In the genomic region with DNA sequence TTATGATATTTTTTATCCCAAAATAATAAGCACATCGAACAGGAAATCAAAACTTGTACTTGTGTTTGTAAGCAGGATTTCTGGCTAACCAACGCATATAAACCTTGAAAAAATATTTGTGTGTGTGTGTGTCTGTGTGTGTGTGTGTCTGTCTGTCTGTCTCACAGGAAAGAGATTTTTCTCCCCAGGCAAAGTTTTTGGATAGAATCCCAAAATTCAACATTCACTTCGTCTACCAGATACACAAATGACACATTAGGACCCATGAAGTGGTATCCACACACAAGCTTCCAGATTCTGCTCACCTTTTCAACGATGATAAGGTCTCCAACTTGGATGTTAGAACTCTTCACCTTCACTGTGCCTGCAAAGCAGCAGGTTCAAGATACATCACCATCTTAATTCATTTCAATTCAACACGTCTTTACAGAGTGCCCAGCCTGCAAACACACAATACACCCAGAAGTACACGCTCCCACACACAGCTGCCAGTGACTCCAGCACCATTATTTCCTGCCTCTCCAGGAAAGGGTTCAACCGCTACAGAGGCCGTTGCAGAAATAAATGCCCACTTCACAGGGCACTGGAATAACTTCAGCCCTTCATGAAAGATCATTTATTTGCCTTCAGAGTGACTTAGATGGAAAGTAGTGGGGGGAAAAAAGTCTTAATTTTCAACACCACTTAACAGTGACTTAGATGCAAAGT, we compare ENCODE assay signal across 10 cellular contexts.
DNase-seq lines count a peak whose midpoint lies in the region; ATAC-seq and TF ChIP-seq lines count a peak whose summit lies in the region.
"Had no signal": no experiment of that assay in that cellular context is flagged by ENCODE, and none has a peak within 500 bp of the region (broad histone marks: within the 10 kb centered on the region; RNA-seq: fewer than 3 reads in every experiment).

No MANE protein-coding gene starts in this region.

- TF ChIP-seq CTCF in MCF 10A (IDR thresholded peaks at IDR 0.05; ENCODE audit: unreplicated experiment), result no peak
- no peak for TF ChIP-seq CTCF in breast epithelium (IDR thresholded peaks at IDR 0.05)
- TF ChIP-seq CTCF in PC-9 (conservative IDR thresholded peaks at IDR 0.05), result no peak
- TF ChIP-seq CTCF in thyroid gland (IDR thresholded peaks at IDR 0.05), result no peak

- H3K4me3 ChIP-seq in breast epithelium (no peak overlapping the region), PC-9 (no peak overlapping the region), thyroid gland (replicated peaks in 1 of 3) (no peak overlapping the region)

- peaks cover 21% of the 10 kb centered on the region for H3K4me1 Mint-ChIP-seq in MCF 10A (ENCODE audit: insufficient read depth, unreplicated experiment)

- H3K4me3 Mint-ChIP-seq in MCF 10A (ENCODE audit: unreplicated experiment), result no peak overlapping the region

- H3K27ac Mint-ChIP-seq in MCF 10A (ENCODE audit: low read depth, unreplicated experiment), result peak overlapping the region; percentile 61

- TF ChIP-seq POLR2A in breast epithelium (IDR thresholded peaks at IDR 0.05) (no peak), thyroid gland (IDR thresholded peaks at IDR 0.05) (no peak)

- CTCF ChIA-PET in MCF 10A (lab: Yijun Ruan, JAX), result interaction anchor here (0.6 to 4.4 kb wide), 9 partner anchors 13 to 710 kb away, joined by 3 to 36 read pairs (median 3); no protein-coding TSS in a partner anchor
- CTCF ChIA-PET in PC-9 (lab: Charles Lee), result interaction anchor here (0.6 to 0.7 kb wide), 3 partner anchors 15 to 1819 kb away, joined by 3 read pairs; no protein-coding TSS in a partner anchor

- no peaks in the 10 kb centered on the region for H3K27me3 Mint-ChIP-seq in MCF 10A (ENCODE audit: insufficient read depth, unreplicated experiment)

- no peak overlapping the region for H2AFZ ChIP-seq in PC-9

- H3K9me3 ChIP-seq in breast epithelium, result no peaks in the 10 kb centered on the region
- H3K9me3 ChIP-seq in PC-9 (ENCODE audit: insufficient read depth, low read depth), result no peaks in the 10 kb centered on the region
- no peaks in the 10 kb centered on the region for H3K9me3 ChIP-seq in thyroid gland

- H3K27ac ChIP-seq in breast epithelium, result no peak overlapping the region
- H3K27ac ChIP-seq in PC-9, result peak overlapping the region; percentile 48; the same call in 1 of the 2 replicates
- peak overlapping the region; percentile 42 to 76 (median 75) for H3K27ac ChIP-seq in thyroid gland

- POLR2A ChIA-PET in MCF 10A (lab: Yijun Ruan, JAX), result interaction anchor here (0.6 to 2.1 kb wide), 9 partner anchors 13 to 359 kb away, joined by 3 to 10 read pairs (median 3); no protein-coding TSS in a partner anchor
- POLR2A ChIA-PET in PC-9 (lab: Charles Lee; ENCODE audit: unreplicated experiment), result no interaction called here

- no peaks in the 10 kb centered on the region for H3K79me2 ChIP-seq in PC-9 (ENCODE audit: low read depth)

- no peaks in the 10 kb centered on the region for H3K9me3 Mint-ChIP-seq in MCF 10A (ENCODE audit: unreplicated experiment)

- H3K27me3 ChIP-seq in breast epithelium (no peaks in the 10 kb centered on the region), PC-9 (ENCODE audit: insufficient read depth, low read depth) (no peaks in the 10 kb centered on the region), thyroid gland (no peaks in the 10 kb centered on the region)

- no peaks in the 10 kb centered on the region for H3F3A ChIP-seq in PC-9 (ENCODE audit: insufficient read depth, low read depth)

- H3K36me3 Mint-ChIP-seq in MCF 10A (ENCODE audit: insufficient read depth, unreplicated experiment), result no peaks in the 10 kb centered on the region

- H3K36me3 ChIP-seq in breast epithelium (no peaks in the 10 kb centered on the region), PC-9 (ENCODE audit: low read depth) (no peaks in the 10 kb centered on the region), thyroid gland (no peaks in the 10 kb centered on the region)

- ATAC-seq in GM21825 (IDR thresholded peaks at IDR 0.05; ENCODE audit: unreplicated experiment), result no peak

- H3K9me2 ChIP-seq in PC-9 (ENCODE audit: insufficient read depth), result no peaks in the 10 kb centered on the region

- no peaks in the 10 kb centered on the region for H4K20me1 ChIP-seq in PC-9 (ENCODE audit: insufficient read depth)

- intact Hi-C loops in MCF 10A (cut with micrococcal nuclease) (loop anchor here (5.0 kb wide), 1 partner anchor 55 kb away; no protein-coding TSS in a partner anchor), breast epithelium (cut with DNase I; ENCODE audit: low total_unique reads) (no loop called here), PC-9 (cut with micrococcal nuclease; ENCODE audit: unreplicated experiment) (no loop called here), thyroid gland (cut with DNase I) (no loop called here)

- DNase-seq in MCF 10A (ENCODE audit: unreplicated experiment) (peak; percentile 16), breast epithelium (ENCODE audit: low spot score in 2 of 2) (no peak), PC-9 (no peak), fibroblast of peridontal ligament (ENCODE audit: extremely low read depth) (peak; percentile 16), thyroid gland (no peak)
- no peak for DNase-seq in NK-92 treated with Interleukin-12 subunit alpha and Interleukin-12 subunit beta, amount 100 ng/mL, for 24 hours (lab: John Stamatoyannopoulos, UW)
- DNase-seq in effector CD4-positive, alpha-beta T cell, result no peak
- DNase-seq: amygdala, NCI-H1048 had no signal

- peak overlapping the region; percentile 65 for H3K4me2 ChIP-seq in PC-9

- no peaks in the 10 kb centered on the region for H3K4me1 ChIP-seq in breast epithelium
- peaks cover 23% of the 10 kb centered on the region for H3K4me1 ChIP-seq in PC-9 (replicated peaks; ENCODE audit: insufficient read depth)
- H3K4me1 ChIP-seq in thyroid gland, result peaks cover 31 to 32% of the 10 kb centered on the region in 2 donors

- 33 to 37% methylated on average over 8 of the region's 8 CpGs for WGBS in thyroid gland, 2 donors

- no TSS peak for BruUV-seq in MCF 10A (replicated peaks; lab: Mats Ljungman, UMichigan)
- BruUV-seq in PC-9 (replicated peaks; lab: Mats Ljungman, UMichigan), result no TSS peak

Comparison
In these comparisons a context has a peak if more than half of its experiments do, and no peak if none do; other contexts are left out.
1. DNase-seq: peak in MCF 10A (single experiment) and fibroblast of peridontal ligament (single experiment); none in breast epithelium (0 of 2), PC-9 (0 of 2), thyroid gland (0 of 2), NK-92 treated with Interleukin-12 subunit alpha and Interleukin-12 subunit beta, amount 100 ng/mL, for 24 hours (single experiment) and effector CD4-positive, alpha-beta T cell (single experiment).
2. H3K27ac ChIP-seq: peak in PC-9 (single experiment) and thyroid gland (3 of 3); none in breast epithelium (0 of 2).